26 cellular contexts compared by ENCODE assay signal in genomic region chr2:5231287-5231686, GRCh38.
"Had no signal": no experiment of that assay in that cellular context is flagged by ENCODE, and none has a peak within 500 bp of the region (broad histone marks: within the 10 kb centered on the region; RNA-seq: fewer than 3 reads in every experiment).

No MANE protein-coding gene starts in this region.

- H3K9me3 ChIP-seq: stomach, testis, thoracic aorta, thyroid gland, tibial artery, tibial nerve, upper lobe of left lung, upper lobe of right lung, uterus, vagina had no signal

- H3K4me3 ChIP-seq: stomach, suprapubic skin, testis, thoracic aorta, thyroid gland, tibial artery, tibial nerve, transverse colon, upper lobe of left lung, upper lobe of right lung, uterus, vagina had no signal

- ATAC-seq: stimulated activated effector memory CD8-positive, alpha-beta T cell treated with anti-CD3 and anti-CD28 coated beads, Interleukin-12 subunit alpha, Interleukin-12 subunit beta, amount 100 ng/mL, for 72 hours; stimulated activated memory B cell treated with anti-CD40 and anti-IgM and Interleukin-4, amounts not matched to agents 10 μg/mL and 1 μg/mL and 100 μg/mL, for 72 hours; stimulated activated naive B cell treated with anti-CD40 and anti-IgM and Interleukin-4, amounts not matched to agents 10 μg/mL and 1 μg/mL and 100 μg/mL, for 72 hours; stimulated activated naive CD8-positive, alpha-beta T cell treated with anti-CD3 and anti-CD28 coated beads, Interleukin-15, amount 100 ng/mL, for 72 hours; stimulated activated naive CD8-positive, alpha-beta T cell treated with anti-CD3 and anti-CD28 coated beads, Interleukin-15, Interleukin-2, amounts not matched to agents 100 U/mL and 50 U/mL, for 24 hours; upper lobe of right lung had no signal

- H3K36me3 ChIP-seq: stomach, suprapubic skin, thoracic aorta, thyroid gland, tibial artery, tibial nerve, transverse colon, upper lobe of left lung, upper lobe of right lung, uterus, vagina had no signal

- H3K27me3 ChIP-seq: stomach, suprapubic skin, testis, thyroid gland, tibial artery, tibial nerve, transverse colon, upper lobe of left lung, upper lobe of right lung, uterus, vagina had no signal

- DNase-seq: stimulated activated CD4-positive, alpha-beta T cell treated with anti-CD3 and anti-CD28 coated beads, Interleukin-2, amount 100 ng/mL, for 48 hours; stimulated activated CD4-positive, alpha-beta T cell treated with anti-CD3 and anti-CD28 coated beads, Interleukin-4, amount 100 ng/mL, for 1 hour; stimulated activated CD4-positive, alpha-beta T cell treated with anti-CD3 and anti-CD28 coated beads, Interleukin-4, amount 100 ng/mL, for 24 hours; stimulated activated CD4-positive, alpha-beta T cell treated with anti-CD3 and anti-CD28 coated beads, Interleukin-4, amount 100 ng/mL, for 4 hours; stimulated activated CD8-positive, alpha-beta memory T cell treated with anti-CD3 and anti-CD28 coated beads, Interleukin-4, amount 100 ng/mL, for 48 hours; stimulated activated naive B cell treated with anti-CD40 and anti-IgM and Interleukin-4, amounts not matched to agents 10 μg/mL and 1 μg/mL and 100 μg/mL, for 72 hours; stimulated activated naive CD4-positive, alpha-beta T cell; stimulated activated naive CD4-positive, alpha-beta T cell treated with Interleukin-2 at 50 U/mL for 16 hours; stimulated activated naive CD8-positive, alpha-beta T cell treated with anti-CD3 and anti-CD28 coated beads, Interleukin-15, amount 100 ng/mL, for 72 hours; stimulated activated naive CD8-positive, alpha-beta T cell treated with anti-CD3 and anti-CD28 coated beads, Interleukin-15, Interleukin-2, amounts not matched to agents 100 U/mL and 50 U/mL, for 24 hours; stomach; substantia nigra; testis; thyroid gland; tibial artery; transverse colon; trophoblast cell; upper lobe of left lung; upper lobe of right lung; uterus had no signal

- H3K4me1 ChIP-seq: stomach, suprapubic skin, testis, thyroid gland, tibial artery, tibial nerve, transverse colon, upper lobe of left lung, upper lobe of right lung, uterus, vagina had no signal

- H3K27ac ChIP-seq: stomach, suprapubic skin, testis, thoracic aorta, thyroid gland, tibial artery, tibial nerve, transverse colon, upper lobe of left lung, upper lobe of right lung, uterus, vagina had no signal
